Comparison of ENCODE assay signal across 23 cellular contexts in genomic region chr4:83028976-83029375, GRCh38.
"Had no signal": no experiment of that assay in that cellular context is flagged by ENCODE, and none has a peak within 500 bp of the region (broad histone marks: within the 10 kb centered on the region; RNA-seq: fewer than 3 reads in every experiment).

No MANE protein-coding gene starts in this region.

- H3K9me3 ChIP-seq: uterus had no signal

- H3K4me1 ChIP-seq: left ventricle myocardium inferior, parathyroid adenoma, sigmoid colon, tibial nerve, uterus had no signal

- DNase-seq: islet precursor cell; left ventricle myocardium inferior; mesendoderm; naive B cell; natural killer cell; nephron progenitor cell; nucleus accumbens; retina; right cardiac atrium; sigmoid colon; small intestine; spleen; stimulated activated CD4-positive, alpha-beta T cell treated with anti-CD3 and anti-CD28 coated beads, Interleukin-4, amount 100 ng/mL, for 4 hours; stimulated activated CD8-positive, alpha-beta memory T cell treated with anti-CD3 and anti-CD28 coated beads, Interleukin-4, amount 100 ng/mL, for 48 hours; stimulated activated naive CD4-positive, alpha-beta T cell treated with Interleukin-2 at 50 U/mL for 16 hours; stimulated activated naive CD8-positive, alpha-beta T cell treated with anti-CD3 and anti-CD28 coated beads, Interleukin-15, amount 100 ng/mL, for 72 hours; substantia nigra; uterus had no signal

- H3K27ac ChIP-seq: hepatocyte, left ventricle myocardium inferior, parathyroid adenoma, sigmoid colon, spleen, tibial nerve, uterus had no signal

- H3K27me3 ChIP-seq: hepatocyte, sigmoid colon, spleen, tibial nerve, uterus had no signal

- H3K36me3 ChIP-seq: left ventricle myocardium inferior, sigmoid colon, spleen, tibial nerve, uterus had no signal

- H3K79me2 ChIP-seq: hepatocyte, parathyroid adenoma had no signal

- FAIRE-seq: small intestine had no signal

- ATAC-seq: natural killer cell; right cardiac atrium; stimulated activated memory B cell treated with anti-CD40 and anti-IgM and Interleukin-4, amounts not matched to agents 10 μg/mL and 1 μg/mL and 100 μg/mL, for 72 hours; stimulated activated naive CD8-positive, alpha-beta T cell treated with anti-CD3 and anti-CD28 coated beads, Interleukin-15, amount 100 ng/mL, for 72 hours had no signal

- H3K4me3 ChIP-seq: hepatocyte, left ventricle myocardium inferior, lung, sigmoid colon, spleen, tibial nerve, uterus had no signal

- H3K9ac ChIP-seq: parathyroid adenoma had no signal

- H3K4me2 ChIP-seq: hepatocyte had no signal

- H2AFZ ChIP-seq: hepatocyte, parathyroid adenoma had no signal
